1 cellular context compared by ENCODE assay signal in the genomic region with DNA sequence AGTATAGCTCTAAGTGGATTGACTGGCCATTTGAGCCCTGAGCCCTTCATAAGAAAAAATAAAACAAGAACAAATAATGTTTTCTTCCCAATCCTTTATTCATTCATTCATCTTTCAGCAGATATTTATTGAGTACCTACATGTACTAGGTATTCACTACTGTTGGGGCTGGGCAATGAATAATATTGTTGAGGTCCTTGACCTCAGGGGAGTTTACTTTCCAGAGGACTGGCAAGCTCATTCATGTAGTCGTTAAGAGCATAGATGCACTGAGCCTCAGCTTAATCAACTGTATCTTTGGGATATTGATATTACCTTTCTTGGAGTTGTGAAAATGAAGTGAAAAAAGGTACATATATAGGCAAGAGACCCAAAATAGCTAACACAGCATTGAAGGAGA.
TF ChIP-seq lines count a peak whose summit lies in the region.

No MANE protein-coding gene starts in this region.

TF ChIP-seq in HepG2, 621 proteins besides CTCF, POLR2A, EP300 and RAD21:
- TF ChIP-seq, protein P1, sequence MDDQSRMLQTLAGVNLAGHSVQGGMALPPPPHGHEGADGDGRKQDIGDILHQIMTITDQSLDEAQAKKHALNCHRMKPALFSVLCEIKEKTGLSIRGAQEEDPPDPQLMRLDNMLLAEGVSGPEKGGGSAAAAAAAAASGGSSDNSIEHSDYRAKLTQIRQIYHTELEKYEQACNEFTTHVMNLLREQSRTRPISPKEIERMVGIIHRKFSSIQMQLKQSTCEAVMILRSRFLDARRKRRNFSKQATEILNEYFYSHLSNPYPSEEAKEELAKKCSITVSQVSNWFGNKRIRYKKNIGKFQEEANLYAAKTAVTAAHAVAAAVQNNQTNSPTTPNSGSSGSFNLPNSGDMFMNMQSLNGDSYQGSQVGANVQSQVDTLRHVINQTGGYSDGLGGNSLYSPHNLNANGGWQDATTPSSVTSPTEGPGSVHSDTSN (CRISPR knock-in tag; IDR thresholded peaks at IDR 0.05; ENCODE audit: borderline replicate concordance), result no peak
- TF ChIP-seq, protein P2, sequence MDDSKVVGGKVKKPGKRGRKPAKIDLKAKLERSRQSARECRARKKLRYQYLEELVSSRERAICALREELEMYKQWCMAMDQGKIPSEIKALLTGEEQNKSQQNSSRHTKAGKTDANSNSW (CRISPR knock-in tag; IDR thresholded peaks at IDR 0.05; ENCODE audit: borderline replicate concordance), result no peak
- no peak for TF ChIP-seq REPIN1 (CRISPR knock-in tag; IDR thresholded peaks at IDR 0.05; ENCODE audit: borderline replicate concordance, low read depth)
- TF ChIP-seq RORA (CRISPR knock-in tag; IDR thresholded peaks at IDR 0.05), result no peak
- TF ChIP-seq NKX3-1 (CRISPR knock-in tag; IDR thresholded peaks at IDR 0.05), result no peak
- TF ChIP-seq ZNF839 (CRISPR knock-in tag; IDR thresholded peaks at IDR 0.05; ENCODE audit: borderline replicate concordance), result no peak
- TF ChIP-seq ZBTB8A (CRISPR knock-in tag; IDR thresholded peaks at IDR 0.05; ENCODE audit: borderline replicate concordance, low read depth), result no peak
- TF ChIP-seq, protein P3, sequence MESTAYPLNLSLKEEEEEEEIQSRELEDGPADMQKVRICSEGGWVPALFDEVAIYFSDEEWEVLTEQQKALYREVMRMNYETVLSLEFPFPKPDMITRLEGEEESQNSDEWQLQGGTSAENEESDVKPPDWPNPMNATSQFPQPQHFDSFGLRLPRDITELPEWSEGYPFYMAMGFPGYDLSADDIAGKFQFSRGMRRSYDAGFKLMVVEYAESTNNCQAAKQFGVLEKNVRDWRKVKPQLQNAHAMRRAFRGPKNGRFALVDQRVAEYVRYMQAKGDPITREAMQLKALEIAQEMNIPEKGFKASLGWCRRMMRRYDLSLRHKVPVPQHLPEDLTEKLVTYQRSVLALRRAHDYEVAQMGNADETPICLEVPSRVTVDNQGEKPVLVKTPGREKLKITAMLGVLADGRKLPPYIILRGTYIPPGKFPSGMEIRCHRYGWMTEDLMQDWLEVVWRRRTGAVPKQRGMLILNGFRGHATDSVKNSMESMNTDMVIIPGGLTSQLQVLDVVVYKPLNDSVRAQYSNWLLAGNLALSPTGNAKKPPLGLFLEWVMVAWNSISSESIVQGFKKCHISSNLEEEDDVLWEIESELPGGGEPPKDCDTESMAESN (CRISPR knock-in tag; conservative IDR thresholded peaks at IDR 0.05), result no peak
- TF ChIP-seq ZNF549 (CRISPR knock-in tag; IDR thresholded peaks at IDR 0.05), result no peak
- no peak for TF ChIP-seq ZNF737 (CRISPR knock-in tag; IDR thresholded peaks at IDR 0.05; ENCODE audit: borderline replicate concordance)
- no peak for TF ChIP-seq ISL2 (CRISPR knock-in tag; IDR thresholded peaks at IDR 0.05)
- TF ChIP-seq, protein P4, sequence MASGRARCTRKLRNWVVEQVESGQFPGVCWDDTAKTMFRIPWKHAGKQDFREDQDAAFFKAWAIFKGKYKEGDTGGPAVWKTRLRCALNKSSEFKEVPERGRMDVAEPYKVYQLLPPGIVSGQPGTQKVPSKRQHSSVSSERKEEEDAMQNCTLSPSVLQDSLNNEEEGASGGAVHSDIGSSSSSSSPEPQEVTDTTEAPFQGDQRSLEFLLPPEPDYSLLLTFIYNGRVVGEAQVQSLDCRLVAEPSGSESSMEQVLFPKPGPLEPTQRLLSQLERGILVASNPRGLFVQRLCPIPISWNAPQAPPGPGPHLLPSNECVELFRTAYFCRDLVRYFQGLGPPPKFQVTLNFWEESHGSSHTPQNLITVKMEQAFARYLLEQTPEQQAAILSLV (CRISPR knock-in tag; IDR thresholded peaks at IDR 0.05; ENCODE audit: borderline replicate concordance), result no peak
